ENCODE assay signal across 8 cellular contexts in the genomic region with DNA sequence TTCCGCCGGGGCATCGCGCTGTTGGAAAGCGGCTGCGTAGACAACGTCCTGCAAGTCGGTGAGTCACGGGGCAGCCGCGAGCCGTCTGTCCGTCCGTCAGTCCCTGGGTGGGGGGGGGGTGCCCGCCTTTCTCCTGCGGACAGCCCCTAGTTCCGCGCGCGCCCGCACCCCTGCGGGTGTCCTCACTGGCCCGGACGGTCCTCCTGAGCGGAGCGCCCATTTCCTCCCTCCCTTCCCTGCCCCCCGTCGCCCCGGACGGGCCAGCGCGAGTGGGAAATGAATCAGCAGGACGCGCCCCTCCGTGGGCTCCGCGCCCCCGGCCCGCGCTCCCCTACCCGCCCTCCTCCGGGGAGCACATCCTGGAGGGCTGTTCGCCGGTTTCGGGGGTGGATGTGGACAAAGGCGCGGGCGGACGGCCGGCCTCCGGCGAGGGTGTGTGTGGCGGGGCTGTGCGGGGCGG. TPM values are rescaled to one million over a fixed set of nuclear protein-coding genes. Genes with fewer than 3 reads are reported as not detected.
A peak's percentile ranks its signal among the peaks of the same experiment; 100 is the strongest.
DNase-seq lines count a peak whose midpoint lies in the region; ATAC-seq and TF ChIP-seq lines count a peak whose summit lies in the region.

No MANE protein-coding gene starts in this region.

- peak overlapping the region; percentile 22 for H3K27ac ChIP-seq in CD8-positive, alpha-beta memory T cell (ENCODE audit: low read depth, low read length)
- H3K27ac ChIP-seq in uterus, result peak overlapping the region; percentile 80 to 90

- peaks cover 21% of the 10 kb centered on the region for H3K4me1 ChIP-seq in CD8-positive, alpha-beta memory T cell (ENCODE audit: insufficient read depth, low read length)
- peaks cover 0 to 10% of the 10 kb centered on the region in 2 donors for H3K4me1 ChIP-seq in uterus

- TF ChIP-seq POLR2A in uterus (IDR thresholded peaks at IDR 0.05), result no peak

- TF ChIP-seq CTCF in LNCaP clone FGC (IDR thresholded peaks at IDR 0.05; ENCODE audit: control insufficient read depth, extremely low read depth, insufficient read depth) (no peak), fibroblast of mammary gland (conservative IDR thresholded peaks at IDR 0.05; ENCODE audit: control insufficient read depth, insufficient read depth, low read depth, low read length) (no peak), uterus (IDR thresholded peaks at IDR 0.05) (no peak)

- POLR2A ChIA-PET in CD8-positive, alpha-beta memory T cell (lab: Charles Lee), result no interaction called here
- POLR2A ChIA-PET in naive thymus-derived CD8-positive, alpha-beta T cell (lab: Charles Lee), result interaction anchor here (1.0 kb wide), 1 partner anchor 75 kb away, joined by 3 read pairs; no protein-coding TSS in a partner anchor

- H3K36me3 ChIP-seq in CD8-positive, alpha-beta memory T cell (ENCODE audit: insufficient read depth, low read length), result no peaks in the 10 kb centered on the region
- no peaks in the 10 kb centered on the region for H3K36me3 ChIP-seq in uterus

- peak; percentile 13 to 71 (median 23) for DNase-seq in CD8-positive, alpha-beta memory T cell
- no peak for DNase-seq in LNCaP clone FGC (ENCODE audit: low read depth)
- peak; percentile 45 for DNase-seq in activated T-cell treated with anti-CD3 and anti-CD28 coated beads, Interleukin-2, amount 50 U/mL, for 1 hour
- DNase-seq in fibroblast of mammary gland (ENCODE audit: low read depth), result peak; percentile 65
- peak in 9 of 10 donors; percentile 4 to 65 (median 21) for DNase-seq in naive thymus-derived CD8-positive, alpha-beta T cell
- DNase-seq in uterus, result peak in 1 of 2 donors; percentile 44

- H3K4me3 ChIP-seq in CD8-positive, alpha-beta memory T cell (ENCODE audit: low read length), result peak overlapping the region; percentile 70
- H3K4me3 ChIP-seq in LNCaP clone FGC (ENCODE audit: low read depth, low read length) (peak overlapping the region; percentile 71), fibroblast of mammary gland (ENCODE audit: control insufficient read depth, low read depth, low read length) (peak overlapping the region; percentile 76), uterus (peak overlapping the region; percentile 65 to 97)

- H3K9me3 ChIP-seq in CD8-positive, alpha-beta memory T cell (ENCODE audit: low read length), result no peaks in the 10 kb centered on the region
- H3K9me3 ChIP-seq in uterus, result no peaks in the 10 kb centered on the region

- peaks cover 0 to 9% (median 4%) of the 10 kb centered on the region in 3 donors for H3K36me3 Mint-ChIP-seq in CD8-positive, alpha-beta memory T cell
- H3K36me3 Mint-ChIP-seq in naive thymus-derived CD8-positive, alpha-beta T cell, result peaks cover 0 to 6% (median 0%) of the 10 kb centered on the region in 3 donors

- no peaks in the 10 kb centered on the region for H3K9me3 Mint-ChIP-seq in CD8-positive, alpha-beta memory T cell
- H3K9me3 Mint-ChIP-seq in naive thymus-derived CD8-positive, alpha-beta T cell, result no peaks in the 10 kb centered on the region

- peak overlapping the region; percentile 69 to 94 (median 87) for H3K4me3 Mint-ChIP-seq in CD8-positive, alpha-beta memory T cell
- peak overlapping the region; percentile 33 to 95 (median 72) for H3K4me3 Mint-ChIP-seq in naive thymus-derived CD8-positive, alpha-beta T cell

- H3K4me1 Mint-ChIP-seq in CD8-positive, alpha-beta memory T cell, result peaks cover 48 to 51% (median 50%) of the 10 kb centered on the region in 3 donors
- peaks cover 33 to 63% (median 40%) of the 10 kb centered on the region in 4 donors for H3K4me1 Mint-ChIP-seq in naive thymus-derived CD8-positive, alpha-beta T cell

- H3K27me3 Mint-ChIP-seq in CD8-positive, alpha-beta memory T cell, result peaks cover 4% of the 10 kb centered on the region in 2 donors
- peaks cover 4 to 15% (median 10%) of the 10 kb centered on the region in 5 donors for H3K27me3 Mint-ChIP-seq in naive thymus-derived CD8-positive, alpha-beta T cell

- CTCF ChIA-PET in CD8-positive, alpha-beta memory T cell (lab: Charles Lee), result no interaction called here

- peak overlapping the region in 1 of 8 donors; percentile 66 for H3K27ac Mint-ChIP-seq in CD8-positive, alpha-beta memory T cell
- peak overlapping the region in 2 of 10 donors; percentile 4 to 51 for H3K27ac Mint-ChIP-seq in naive thymus-derived CD8-positive, alpha-beta T cell

- H3K27me3 ChIP-seq in CD8-positive, alpha-beta memory T cell (ENCODE audit: insufficient read depth, low read length, poor library complexity, severe bottlenecking), result no peaks in the 10 kb centered on the region
- no peaks in the 10 kb centered on the region for H3K27me3 ChIP-seq in uterus

- intact Hi-C loops in uterus (cut with DNase I; ENCODE audit: low total_unique reads), result no loop called here

- ATAC-seq in naive thymus-derived CD8-positive, alpha-beta T cell, result no peak
- ATAC-seq in GM19397 (IDR thresholded peaks at IDR 0.05; ENCODE audit: unreplicated experiment) (no peak), GM18867 (IDR thresholded peaks at IDR 0.05; ENCODE audit: unreplicated experiment) (no peak)

RNA-seq across cellular contexts. Expression of gene ZSWIM6, which starts 0.9 kb away (rescaled TPM):
- total RNA-seq in CD8-positive, alpha-beta memory T cell, result 1 to 10 TPM; 5.9 to 6.0 TPM
- 0.64 TPM for polyA plus RNA-seq in CD8-positive, alpha-beta memory T cell
- 10 to 100 TPM; 11.6 to 11.9 TPM for total RNA-seq in naive thymus-derived CD8-positive, alpha-beta T cell
- under 1 TPM; 0.14 to 0.59 (median 0.53) TPM for polyA plus RNA-seq in naive thymus-derived CD8-positive, alpha-beta T cell
- total RNA-seq in uterus, result 10 to 100 TPM in 3 of 4 donors, 1 to 10 TPM in 1; 4.1 to 14.8 (median 11.1) TPM
